Comparison of ENCODE assay signal across 8 cellular contexts in the genomic region with DNA sequence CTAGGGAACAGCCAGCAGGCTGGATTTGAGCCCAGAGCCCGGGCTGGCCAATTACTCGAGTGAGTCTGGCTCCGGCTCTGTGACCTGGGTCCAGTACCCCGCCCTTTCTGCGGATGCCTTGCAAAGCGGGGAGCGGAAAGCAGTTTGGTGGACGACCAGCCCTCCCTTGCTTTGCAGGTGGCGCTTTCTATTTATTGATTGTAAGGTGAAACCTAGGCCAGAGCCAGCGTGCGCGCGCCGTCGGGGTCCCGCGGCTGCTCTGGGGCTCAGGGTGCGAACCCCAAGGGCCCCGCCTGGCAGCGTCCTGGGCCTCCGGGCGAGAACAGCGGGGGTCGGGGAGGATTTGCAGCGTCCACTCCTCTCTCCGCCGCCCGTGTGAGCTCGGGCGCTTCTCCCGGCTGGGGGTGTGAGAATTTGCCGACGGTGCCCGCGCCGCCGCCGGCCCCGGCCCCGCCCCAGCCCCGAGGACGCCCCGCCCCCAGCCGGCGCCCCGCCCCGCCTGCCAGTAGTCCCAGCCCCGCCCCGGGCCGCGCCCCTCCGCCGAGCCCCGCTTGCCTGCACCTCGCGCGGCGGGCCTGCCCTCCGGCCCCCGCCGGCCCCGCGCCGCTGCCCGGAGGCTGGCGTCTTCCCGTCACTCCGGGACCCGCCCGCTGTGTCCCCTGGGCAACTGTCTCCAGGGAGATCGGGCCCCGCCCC. TPM values are rescaled to one million over a fixed set of nuclear protein-coding genes. Genes with fewer than 3 reads are reported as not detected.
DNase-seq lines count a peak whose midpoint lies in the region; ATAC-seq and TF ChIP-seq lines count a peak whose summit lies in the region.

No MANE protein-coding gene starts in this region.

- 0 to 2% (median 1%) methylated on average over 27 to 72 of the region's 72 CpGs for WGBS in heart left ventricle, 4 donors
- WGBS in upper lobe of left lung, 2 donors = 3 to 16% methylated on average over 11 to 14 of the region's 72 CpGs

- H3K27me3 Mint-ChIP-seq in CD4-positive, CD25-positive, alpha-beta regulatory T cell = no peaks in the 10 kb centered on the region
- no peaks in the 10 kb centered on the region for H3K27me3 Mint-ChIP-seq in activated naive CD8-positive, alpha-beta T cell treated with anti-CD3 and anti-CD28 coated beads, Interleukin-2, amount 10 ng/mL, durations not matched to agents 7 days and 5 days

- no peaks in the 10 kb centered on the region for H3K27me3 ChIP-seq in CD4-positive, CD25-positive, alpha-beta regulatory T cell (ENCODE audit: control insufficient read depth, insufficient read depth, low read length)
- H3K27me3 ChIP-seq in HUES48 (ENCODE audit: control insufficient read depth, insufficient read depth, low read length) (peaks cover 25% of the 10 kb centered on the region), heart left ventricle (no peaks in the 10 kb centered on the region), upper lobe of left lung (no peaks in the 10 kb centered on the region)

- POLR2A ChIA-PET in activated naive CD8-positive, alpha-beta T cell treated with anti-CD3 and anti-CD28 coated beads, Interleukin-2, amount 10 ng/mL, durations not matched to agents 7 days and 5 days (lab: Charles Lee) = interaction anchor here (0.6 to 9.0 kb wide), 5 partner anchors 24 to 61 kb away, joined by 3 to 122 read pairs (median 83); a partner anchor contains a TSS

- intact Hi-C loops in heart left ventricle (cut with DNase I) (loop anchor here in 1 of 10 donors (5.0 kb wide), 1 partner anchor 62 kb away; no protein-coding TSS in a partner anchor), posterior cingulate gyrus (cut with DNase I) (no loop called here)

- H3K9me3 Mint-ChIP-seq in CD4-positive, CD25-positive, alpha-beta regulatory T cell = no peaks in the 10 kb centered on the region
- H3K9me3 Mint-ChIP-seq in activated naive CD8-positive, alpha-beta T cell treated with anti-CD3 and anti-CD28 coated beads, Interleukin-2, amount 10 ng/mL, durations not matched to agents 7 days and 5 days = no peaks in the 10 kb centered on the region

- peak; percentile 71 to 79 (median 78) for DNase-seq in CD4-positive, CD25-positive, alpha-beta regulatory T cell
- peak; percentile 94 for DNase-seq in activated naive CD8-positive, alpha-beta T cell treated with anti-CD3 and anti-CD28 coated beads, Interleukin-2, amount 10 ng/mL, durations not matched to agents 7 days and 5 days
- peak; percentile 83 to 92 (median 86) for DNase-seq in heart left ventricle
- peak; percentile 37 to 95 (median 60) for DNase-seq in posterior cingulate gyrus
- peak; percentile 92 to 98 for DNase-seq in upper lobe of left lung

- peaks cover 18% of the 10 kb centered on the region for H3K36me3 Mint-ChIP-seq in CD4-positive, CD25-positive, alpha-beta regulatory T cell
- H3K36me3 Mint-ChIP-seq in activated naive CD8-positive, alpha-beta T cell treated with anti-CD3 and anti-CD28 coated beads, Interleukin-2, amount 10 ng/mL, durations not matched to agents 7 days and 5 days = peaks cover 26% of the 10 kb centered on the region

- TF ChIP-seq EP300 in upper lobe of left lung (IDR thresholded peaks at IDR 0.05) = no peak

- TF ChIP-seq POLR2A in heart left ventricle (IDR thresholded peaks at IDR 0.05) (no peak), upper lobe of left lung (IDR thresholded peaks at IDR 0.05) (no peak)

- peak overlapping the region; percentile 65 for H3K4me3 ChIP-seq in CD4-positive, CD25-positive, alpha-beta regulatory T cell (ENCODE audit: low read depth, low read length)
- H3K4me3 ChIP-seq in HUES48 (ENCODE audit: low read depth, low read length) (peak overlapping the region; percentile 71), heart left ventricle (peak overlapping the region; percentile 55 to 92 (median 72)), upper lobe of left lung (peak overlapping the region; percentile 55 to 92 (median 84))

- peak overlapping the region; percentile 82 for H3K27ac ChIP-seq in CD4-positive, CD25-positive, alpha-beta regulatory T cell (ENCODE audit: insufficient read depth, low read length, poor library complexity, severe bottlenecking)
- H3K27ac ChIP-seq in HUES48 (ENCODE audit: low read depth, low read length) = peak overlapping the region; percentile 54
- H3K27ac ChIP-seq in heart left ventricle = peak overlapping the region in 7 of 12 donors; percentile 22 to 68 (median 50)
- peak overlapping the region; percentile 21 to 81 (median 44) for H3K27ac ChIP-seq in upper lobe of left lung

- ATAC-seq in CD4-positive, CD25-positive, alpha-beta regulatory T cell (ENCODE audit: low read depth in 2 of 2) = peak; percentile 79 to 86
- ATAC-seq in GM19463 (IDR thresholded peaks at IDR 0.05; ENCODE audit: unreplicated experiment) (peak; percentile 65), SK-N-SH treated with all-trans-retinoic acid at 6 μM for 48 hours (peak; percentile 70), heart left ventricle (peak; percentile 70 to 94 (median 88)), upper lobe of left lung (ENCODE audit: low FRiP score in 2 of 2) (peak; percentile 91 to 93)
- ATAC-seq in activated naive CD8-positive, alpha-beta T cell treated with anti-CD3 and anti-CD28 coated beads, Interleukin-2, amount 10 ng/mL, durations not matched to agents 7 days and 5 days (ENCODE audit: low read depth) = peak; percentile 74

- H3K4me1 ChIP-seq in CD4-positive, CD25-positive, alpha-beta regulatory T cell (ENCODE audit: control insufficient read depth, insufficient read depth, low read length, poor library complexity, severe bottlenecking) = peaks cover 66% of the 10 kb centered on the region
- peaks cover 25% of the 10 kb centered on the region for H3K4me1 ChIP-seq in HUES48 (ENCODE audit: control insufficient read depth, insufficient read depth, low read length)
- peaks cover 0 to 62% (median 26%) of the 10 kb centered on the region in 12 donors for H3K4me1 ChIP-seq in heart left ventricle
- peaks cover 22 to 38% (median 38%) of the 10 kb centered on the region in 4 donors for H3K4me1 ChIP-seq in upper lobe of left lung

- TF ChIP-seq CTCF in heart left ventricle (IDR thresholded peaks at IDR 0.05) (no peak), upper lobe of left lung (IDR thresholded peaks at IDR 0.05) (peak in 1 of 6 experiments; percentile 12)

- peak overlapping the region; percentile 76 to 94 (median 84) for H3K4me3 Mint-ChIP-seq in CD4-positive, CD25-positive, alpha-beta regulatory T cell
- peak overlapping the region; percentile 82 for H3K4me3 Mint-ChIP-seq in activated naive CD8-positive, alpha-beta T cell treated with anti-CD3 and anti-CD28 coated beads, Interleukin-2, amount 10 ng/mL, durations not matched to agents 7 days and 5 days

- H3K27ac Mint-ChIP-seq in CD4-positive, CD25-positive, alpha-beta regulatory T cell = no peak overlapping the region
- H3K27ac Mint-ChIP-seq in activated naive CD8-positive, alpha-beta T cell treated with anti-CD3 and anti-CD28 coated beads, Interleukin-2, amount 10 ng/mL, durations not matched to agents 7 days and 5 days = peak overlapping the region; percentile 80

- no peak overlapping the region for H3K9ac ChIP-seq in HUES48 (ENCODE audit: low read depth, low read length)

- no peaks in the 10 kb centered on the region for H3K9me3 ChIP-seq in CD4-positive, CD25-positive, alpha-beta regulatory T cell (ENCODE audit: control insufficient read depth in 2 of 2, low read length in 2 of 2)
- H3K9me3 ChIP-seq in HUES48 (ENCODE audit: control insufficient read depth, insufficient read depth, low read length) (no peaks in the 10 kb centered on the region), heart left ventricle (no peaks in the 10 kb centered on the region), upper lobe of left lung (no peaks in the 10 kb centered on the region)

- H3K4me1 Mint-ChIP-seq in CD4-positive, CD25-positive, alpha-beta regulatory T cell = peaks cover 18 to 79% (median 33%) of the 10 kb centered on the region in 4 donors
- peaks cover 60% of the 10 kb centered on the region for H3K4me1 Mint-ChIP-seq in activated naive CD8-positive, alpha-beta T cell treated with anti-CD3 and anti-CD28 coated beads, Interleukin-2, amount 10 ng/mL, durations not matched to agents 7 days and 5 days

- peaks cover 24% of the 10 kb centered on the region for H3K36me3 ChIP-seq in CD4-positive, CD25-positive, alpha-beta regulatory T cell (ENCODE audit: control insufficient read depth, insufficient read depth, low read length)
- H3K36me3 ChIP-seq in HUES48 (ENCODE audit: control insufficient read depth, insufficient read depth, low read length) (no peaks in the 10 kb centered on the region), heart left ventricle (peaks cover 0 to 18% (median 0%) of the 10 kb centered on the region in 9 donors), upper lobe of left lung (no peaks in the 10 kb centered on the region)

TF ChIP-seq in SK-N-SH treated with all-trans-retinoic acid at 6 μM for 48 hours, 23 proteins besides CTCF, POLR2A, EP300 and RAD21 (continues in another document):
- TF ChIP-seq ZFP30 (CRISPR knock-in tag; IDR thresholded peaks at IDR 0.05) (no peak), ZNF8 (CRISPR knock-in tag; IDR thresholded peaks at IDR 0.05) (no peak), SNAI2 (CRISPR knock-in tag; IDR thresholded peaks at IDR 0.05) (no peak), CSDC2 (CRISPR knock-in tag; IDR thresholded peaks at IDR 0.05) (no peak), GLIS3 (CRISPR knock-in tag; IDR thresholded peaks at IDR 0.05) (no peak), ESRRG (CRISPR knock-in tag; IDR thresholded peaks at IDR 0.05) (no peak)
- TF ChIP-seq, protein P1, sequence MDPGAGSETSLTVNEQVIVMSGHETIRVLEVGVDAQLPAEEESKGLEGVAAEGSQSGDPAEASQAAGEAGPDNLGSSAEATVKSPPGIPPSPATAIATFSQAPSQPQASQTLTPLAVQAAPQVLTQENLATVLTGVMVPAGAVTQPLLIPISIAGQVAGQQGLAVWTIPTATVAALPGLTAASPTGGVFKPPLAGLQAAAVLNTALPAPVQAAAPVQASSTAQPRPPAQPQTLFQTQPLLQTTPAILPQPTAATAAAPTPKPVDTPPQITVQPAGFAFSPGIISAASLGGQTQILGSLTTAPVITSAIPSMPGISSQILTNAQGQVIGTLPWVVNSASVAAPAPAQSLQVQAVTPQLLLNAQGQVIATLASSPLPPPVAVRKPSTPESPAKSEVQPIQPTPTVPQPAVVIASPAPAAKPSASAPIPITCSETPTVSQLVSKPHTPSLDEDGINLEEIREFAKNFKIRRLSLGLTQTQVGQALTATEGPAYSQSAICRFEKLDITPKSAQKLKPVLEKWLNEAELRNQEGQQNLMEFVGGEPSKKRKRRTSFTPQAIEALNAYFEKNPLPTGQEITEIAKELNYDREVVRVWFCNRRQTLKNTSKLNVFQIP (CRISPR knock-in tag; IDR thresholded peaks at IDR 0.05; ENCODE audit: borderline replicate concordance, low read depth) = no peak

RNA-seq across cellular contexts. Expression of a gene that starts 37.6 kb away (rescaled TPM):
- total RNA-seq in CD4-positive, CD25-positive, alpha-beta regulatory T cell = 187 TPM
- 10 to 100 TPM; 47.3 to 63.2 (median 52.5) TPM for polyA plus RNA-seq in CD4-positive, CD25-positive, alpha-beta regulatory T cell
- 100 to 1,000 TPM; 250 TPM for total RNA-seq in activated naive CD8-positive, alpha-beta T cell treated with anti-CD3 and anti-CD28 coated beads, Interleukin-2, amount 10 ng/mL, durations not matched to agents 7 days and 5 days
- total RNA-seq in heart left ventricle = 10 to 100 TPM in 3 of 9 donors, 1 to 10 TPM in 6; 2.3 to 18.8 (median 4.4) TPM
- polyA plus RNA-seq in heart left ventricle = 1 to 10 TPM; 1.9 to 2.0 TPM
- 10 to 100 TPM; 19.0 to 56.6 (median 24.2) TPM for total RNA-seq in upper lobe of left lung

Comparison
In these comparisons a context has a peak if more than half of its experiments do, and no peak if none do; other contexts are left out.
1. Peak in every context shown above with its lines: DNase-seq, ATAC-seq, H3K4me3 ChIP-seq and H3K27ac ChIP-seq.